In genomic region chr13:108313382-108313781, GRCh38 we compare ENCODE assay signal across 17 cellular contexts. TPM values are rescaled to one million over a fixed set of nuclear protein-coding genes. Genes with fewer than 3 reads are reported as not detected.
DNase-seq lines count a peak whose midpoint lies in the region; ATAC-seq and TF ChIP-seq lines count a peak whose summit lies in the region.
"Had no signal": no experiment of that assay in that cellular context is flagged by ENCODE, and none has a peak within 500 bp of the region (broad histone marks: within the 10 kb centered on the region; RNA-seq: fewer than 3 reads in every experiment).

No MANE protein-coding gene starts in this region.

- TF ChIP-seq RAD21 in Ishikawa (IDR thresholded peaks at IDR 0.05; ENCODE audit: low read depth) = no peak

- H3K4me3 Mint-ChIP-seq in T-cell = no peak overlapping the region
- H3K4me3 Mint-ChIP-seq: CD14-positive monocyte had no signal

- H3K4me1 Mint-ChIP-seq in T-cell = peaks cover 0 to 8% (median 3%) of the 10 kb centered on the region in 3 donors

- CTCF ChIA-PET in T-cell (lab: Charles Lee) = interaction anchor here in 1 of 2 donors (0.7 kb wide), 1 partner anchor 11 kb away, joined by 3 read pairs; no protein-coding TSS in a partner anchor

- peaks cover 6% of the 10 kb centered on the region for H3K36me3 Mint-ChIP-seq in T-cell

- no peak for ATAC-seq in T-cell (replicated peaks in 1 of 4)

- H3K27ac Mint-ChIP-seq in T-cell = peak overlapping the region; percentile 7 to 21

- peaks cover 0 to 5% of the 10 kb centered on the region in 2 donors for H3K27me3 Mint-ChIP-seq in T-cell

- POLR2A ChIA-PET in T-cell (lab: Charles Lee) = no interaction called here

- TF ChIP-seq EP300 in Ishikawa (IDR thresholded peaks at IDR 0.05; ENCODE audit: borderline replicate concordance) = no peak

- peak; percentile 69 for DNase-seq in NCI-H748 (lab: John Stamatoyannopoulos, UW; ENCODE audit: unreplicated experiment)
- no peak for DNase-seq in NCI-H748 treated with DMSO at 0.1 percent for 48 hours (lab: John Stamatoyannopoulos, UW)
- no peak for DNase-seq in T-cell
- peak; percentile 1 for DNase-seq in fibroblast of peridontal ligament (ENCODE audit: extremely low read depth)
- no peak for DNase-seq in activated naive CD4-positive, alpha-beta T cell treated with Interleukin-2 at 50 U/mL for 16 hours
- no peak for DNase-seq in SK-N-DZ (ENCODE audit: low spot score)
- DNase-seq in dedifferentiated amniotic fluid mesenchymal stem cell (ENCODE audit: extremely low spot score) = no peak
- DNase-seq: DMS79, Kasumi-1, NCI-H2107, NCI-H446 treated with DMSO at 0.1 percent for 48 hours, OCI-M1, SIG-M5, T-helper 2 cell had no signal

- peaks cover 4 to 10% (median 9%) of the 10 kb centered on the region in 3 donors for H3K9me3 Mint-ChIP-seq in T-cell

TF ChIP-seq in Ishikawa, 13 proteins besides CTCF, POLR2A, EP300 and RAD21:
- TF ChIP-seq NFIC (IDR thresholded peaks at IDR 0.05) (0 out of 2 replicates have a peak, but pooled peaks have one; percentile 14), EGR1 (IDR thresholded peaks at IDR 0.05) (no peak), TCF12 (IDR thresholded peaks at IDR 0.05; ENCODE audit: low read depth) (no peak), YY1 (IDR thresholded peaks at IDR 0.05; ENCODE audit: low read depth) (no peak), USF1 (IDR thresholded peaks at IDR 0.05) (no peak), FOXM1 (IDR thresholded peaks at IDR 0.05; ENCODE audit: borderline replicate concordance, low read depth) (no peak)

RNA-seq across cellular contexts. Expression of gene TNFSF13B, which starts 43.9 kb away (rescaled TPM):
- 10 to 100 TPM in 1 of 5 donors, 1 to 10 TPM in 4; 1.8 to 18.3 (median 4.2) TPM for total RNA-seq in T-cell
- polyA plus RNA-seq in SK-N-DZ (2014; cell fraction: cytosol; rRNA removed) = not detected in 2 replicates
- polyA plus RNA-seq in SK-N-DZ (2014; cell fraction: nucleus; rRNA removed) = 0.11 TPM in 1 of 2 replicates, not detected in the other
- total RNA-seq: G401 had no signal

Comparison
In these comparisons a context has a peak if more than half of its experiments do, and no peak if none do; other contexts are left out.
1. DNase-seq: peak in NCI-H748 (single experiment) and fibroblast of peridontal ligament (single experiment); none in NCI-H748 treated with DMSO at 0.1 percent for 48 hours (single experiment), T-cell (0 of 34), activated naive CD4-positive, alpha-beta T cell treated with Interleukin-2 at 50 U/mL for 16 hours (single experiment), SK-N-DZ (single experiment) and dedifferentiated amniotic fluid mesenchymal stem cell (single experiment).